ENCODE assay signal across 27 cellular contexts in genomic region chr3:10279384-10280176, GRCh38. TPM values are rescaled to one million over a fixed set of nuclear protein-coding genes. Genes with fewer than 3 reads are reported as not detected.
DNase-seq lines count a peak whose midpoint lies in the region; ATAC-seq and TF ChIP-seq lines count a peak whose summit lies in the region.
"Had no signal": no experiment of that assay in that cellular context is flagged by ENCODE, and none has a peak within 500 bp of the region (broad histone marks: within the 10 kb centered on the region; RNA-seq: fewer than 3 reads in every experiment).

No MANE protein-coding gene starts in this region.

- no peaks in the 10 kb centered on the region for H3K27me3 Mint-ChIP-seq in MCF 10A (ENCODE audit: insufficient read depth, unreplicated experiment)
- no peaks in the 10 kb centered on the region for H3K27me3 Mint-ChIP-seq in effector memory CD8-positive, alpha-beta T cell
- H3K27me3 Mint-ChIP-seq: type B pancreatic cell had no signal

- H3K27ac Mint-ChIP-seq in MCF 10A (ENCODE audit: low read depth, unreplicated experiment), result no peak overlapping the region
- peak overlapping the region; percentile 54 to 80 for H3K27ac Mint-ChIP-seq in effector memory CD8-positive, alpha-beta T cell
- H3K27ac Mint-ChIP-seq: type B pancreatic cell had no signal

- no peak for ATAC-seq in effector memory CD8-positive, alpha-beta T cell (replicated peaks)
- no peak for ATAC-seq in upper lobe of right lung
- no peak for ATAC-seq in HG03095 (IDR thresholded peaks at IDR 0.05; ENCODE audit: unreplicated experiment)
- ATAC-seq: gastrocnemius medialis, left ventricle myocardium superior, mucosa of descending colon had no signal

- H3K36me3 Mint-ChIP-seq in MCF 10A (ENCODE audit: insufficient read depth, unreplicated experiment), result peaks cover 72% of the 10 kb centered on the region
- peaks cover 71% of the 10 kb centered on the region for H3K36me3 Mint-ChIP-seq in effector memory CD8-positive, alpha-beta T cell (ENCODE audit: insufficient read depth)

- TF ChIP-seq CTCF in MCF 10A (IDR thresholded peaks at IDR 0.05; ENCODE audit: unreplicated experiment) (no peak), breast epithelium (IDR thresholded peaks at IDR 0.05) (no peak), VCaP (conservative IDR thresholded peaks at IDR 0.05) (no peak), upper lobe of right lung (IDR thresholded peaks at IDR 0.05) (no peak)

- TF ChIP-seq POLR2A in breast epithelium (IDR thresholded peaks at IDR 0.05), result no peak

- H3K4me3 Mint-ChIP-seq in MCF 10A (ENCODE audit: unreplicated experiment), result no peak overlapping the region
- H3K4me3 Mint-ChIP-seq in effector memory CD8-positive, alpha-beta T cell, result no peak overlapping the region
- H3K4me3 Mint-ChIP-seq: neural crest cell, type B pancreatic cell had no signal

- peak overlapping the region in 1 of 2 donors; percentile 56 for H3K27ac ChIP-seq in breast epithelium
- H3K27ac ChIP-seq in VCaP, result 0 out of 2 replicates have a peak overlapping the region, but pooled peaks have one; percentile 36
- no peak overlapping the region for H3K27ac ChIP-seq in upper lobe of right lung
- H3K27ac ChIP-seq: A549, cardiac muscle cell, gastrocnemius medialis, HL-60, WERI-Rb-1 had no signal

- DNase-seq in MCF 10A (ENCODE audit: unreplicated experiment) (no peak), breast epithelium (ENCODE audit: low spot score in 2 of 2) (no peak), upper lobe of right lung (peak; percentile 18), NCI-H2171 treated with DMSO at 0.1 percent for 48 hours (lab: John Stamatoyannopoulos, UW) (no peak), retina (no peak)
- DNase-seq in effector memory CD8-positive, alpha-beta T cell, result no peak
- DNase-seq: activated CD4-positive, alpha-beta T cell treated with anti-CD3 and anti-CD28 coated beads, Interleukin-2, amount 50 U/mL, for 1 hour; activated gamma-delta T cell treated with Interleukin-2 at 50 U/mL for 16 hours; cortex of kidney; gastrocnemius medialis; H7; hippocampal formation; left ventricle myocardium superior; mucosa of descending colon; NCI-H1694; NCI-H2171; NCI-H69; SK-N-SH; WERI-Rb-1 had no signal

- no peaks in the 10 kb centered on the region for H3K9me3 Mint-ChIP-seq in MCF 10A (ENCODE audit: unreplicated experiment)
- H3K9me3 Mint-ChIP-seq in effector memory CD8-positive, alpha-beta T cell, result no peaks in the 10 kb centered on the region
- H3K9me3 Mint-ChIP-seq: neural crest cell, type B pancreatic cell had no signal

- H3K36me3 ChIP-seq in breast epithelium (no peaks in the 10 kb centered on the region), upper lobe of right lung (peaks cover 68% of the 10 kb centered on the region)

- no peaks in the 10 kb centered on the region for H3K4me1 Mint-ChIP-seq in MCF 10A (ENCODE audit: insufficient read depth, unreplicated experiment)
- peaks cover 20 to 22% of the 10 kb centered on the region in 2 donors for H3K4me1 Mint-ChIP-seq in effector memory CD8-positive, alpha-beta T cell (ENCODE audit: low read depth in 2 of 2)

- BruUV-seq in MCF 10A (replicated peaks; lab: Mats Ljungman, UMichigan), result TSS peak; percentile 29

- H3K27me3 ChIP-seq in breast epithelium (no peaks in the 10 kb centered on the region), upper lobe of right lung (no peaks in the 10 kb centered on the region)
- H3K27me3 ChIP-seq: cardiac muscle cell, gastrocnemius medialis had no signal

- intact Hi-C loops in MCF 10A (cut with micrococcal nuclease) (loop anchor here (10.0 kb wide), 1 partner anchor 435 kb away; the partner anchor contains the start of gene RPUSD3), breast epithelium (cut with DNase I; ENCODE audit: low total_unique reads) (loop anchor here (10.0 kb wide), 1 partner anchor 1665 kb away; no protein-coding TSS in a partner anchor), upper lobe of right lung (cut with DNase I) (no loop called here)

- H3K4me1 ChIP-seq in breast epithelium (no peaks in the 10 kb centered on the region), upper lobe of right lung (no peaks in the 10 kb centered on the region)
- H3K4me1 ChIP-seq: A549 had no signal

- H3K4me3 ChIP-seq in breast epithelium, result no peak overlapping the region
- H3K4me3 ChIP-seq in upper lobe of right lung, result no peak overlapping the region
- H3K4me3 ChIP-seq: A549, cardiac muscle cell, gastrocnemius medialis, mucosa of descending colon had no signal

- H3K9me3 ChIP-seq in breast epithelium (no peaks in the 10 kb centered on the region), upper lobe of right lung (no peaks in the 10 kb centered on the region)
- H3K9me3 ChIP-seq: A549, gastrocnemius medialis, mucosa of descending colon, SK-N-SH had no signal

- CTCF ChIA-PET in MCF 10A (lab: Yijun Ruan, JAX), result interaction anchor here (0.9 to 1.2 kb wide), 2 partner anchors 347 to 488 kb away, joined by 3 read pairs; no protein-coding TSS in a partner anchor

- POLR2A ChIA-PET in MCF 10A (lab: Yijun Ruan, JAX), result no interaction called here

RNA-seq across cellular contexts. Expression of gene GHRL, which starts 13.2 kb away (rescaled TPM):
- total RNA-seq in MCF 10A (2022) (not detected in 2 replicates), breast epithelium (1 to 10 TPM in 1 of 3 donors, under 1 TPM in 1, not detected in 1; 0.66 to 1.0 TPM), upper lobe of right lung (2.2 TPM)
- total RNA-seq: gastrocnemius medialis, H7, left ventricle myocardium superior, LHCN-M2 had no signal

RNA-seq across cellular contexts. Expression of gene TATDN2, which starts 31.3 kb away (rescaled TPM):
- total RNA-seq in MCF 10A (2022), result 21.0 and 25.9 TPM in 2 replicates
- total RNA-seq in breast epithelium, result 10 to 100 TPM; 14.6 to 19.3 (median 18.7) TPM
- total RNA-seq in upper lobe of right lung, result 32.3 TPM

RNA-seq across cellular contexts. Expression of gene SEC13, which starts 41.3 kb away (rescaled TPM):
- total RNA-seq in MCF 10A (2022) (141 and 156 TPM in 2 replicates), breast epithelium (100 to 1,000 TPM in 1 of 3 donors, 10 to 100 TPM in 2; 80.2 to 111 (median 87.7) TPM), upper lobe of right lung (81.3 TPM)
